In genomic region chr14:100078216-100078780, GRCh38 we compare ENCODE assay signal across 1 cellular context.
TF ChIP-seq lines count a peak whose summit lies in the region.

No MANE protein-coding gene starts in this region.

TF ChIP-seq in GM12878, 131 proteins besides CTCF, POLR2A, EP300 and RAD21 (continued from another document):
- TF ChIP-seq, protein P1, sequence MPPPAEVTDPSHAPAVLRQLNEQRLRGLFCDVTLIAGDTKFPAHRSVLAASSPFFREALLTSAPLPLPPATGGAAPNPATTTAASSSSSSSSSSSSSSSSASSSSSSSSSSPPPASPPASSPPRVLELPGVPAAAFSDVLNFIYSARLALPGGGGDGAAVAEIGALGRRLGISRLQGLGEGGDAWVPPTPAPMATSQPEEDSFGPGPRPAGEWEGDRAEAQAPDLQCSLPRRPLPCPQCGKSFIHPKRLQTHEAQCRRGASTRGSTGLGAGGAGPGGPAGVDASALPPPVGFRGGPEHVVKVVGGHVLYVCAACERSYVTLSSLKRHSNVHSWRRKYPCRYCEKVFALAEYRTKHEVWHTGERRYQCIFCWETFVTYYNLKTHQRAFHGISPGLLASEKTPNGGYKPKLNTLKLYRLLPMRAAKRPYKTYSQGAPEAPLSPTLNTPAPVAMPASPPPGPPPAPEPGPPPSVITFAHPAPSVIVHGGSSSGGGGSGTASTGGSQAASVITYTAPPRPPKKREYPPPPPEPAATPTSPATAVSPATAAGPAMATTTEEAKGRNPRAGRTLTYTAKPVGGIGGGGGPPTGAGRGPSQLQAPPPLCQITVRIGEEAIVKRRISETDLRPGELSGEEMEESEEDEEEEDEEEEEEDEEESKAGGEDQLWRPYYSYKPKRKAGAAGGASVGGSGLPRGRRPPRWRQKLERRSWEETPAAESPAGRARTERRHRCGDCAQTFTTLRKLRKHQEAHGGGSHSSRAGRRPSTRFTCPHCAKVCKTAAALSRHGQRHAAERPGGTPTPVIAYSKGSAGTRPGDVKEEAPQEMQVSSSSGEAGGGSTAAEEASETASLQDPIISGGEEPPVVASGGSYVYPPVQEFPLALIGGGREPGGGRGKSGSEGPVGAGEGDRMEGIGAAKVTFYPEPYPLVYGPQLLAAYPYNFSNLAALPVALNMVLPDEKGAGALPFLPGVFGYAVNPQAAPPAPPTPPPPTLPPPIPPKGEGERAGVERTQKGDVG (CRISPR knock-in tag; IDR thresholded peaks at IDR 0.05) = no peak
- TF ChIP-seq ZNF217 (IDR thresholded peaks at IDR 0.05) = no peak
- TF ChIP-seq POLR2AphosphoS5 (IDR thresholded peaks at IDR 0.05; ENCODE audit: low read length) = no peak
- no peak for TF ChIP-seq CHD4 (IDR thresholded peaks at IDR 0.05)
- no peak for TF ChIP-seq CBX5 (IDR thresholded peaks at IDR 0.05; ENCODE audit: low read depth)
TF ChIP-seq in GM12878: peak in this region for 0.
